22 cellular contexts compared by ENCODE assay signal in genomic region chr14:93462479-93462878, GRCh38.
"Had no signal": no experiment of that assay in that cellular context is flagged by ENCODE, and none has a peak within 500 bp of the region (broad histone marks: within the 10 kb centered on the region; RNA-seq: fewer than 3 reads in every experiment).

No MANE protein-coding gene starts in this region.

- H3K36me3 ChIP-seq: esophagus muscularis mucosa, gastrocnemius medialis, neural progenitor cell, pancreas, stomach had no signal

- H3K4me1 Mint-ChIP-seq: natural killer cell, neural progenitor cell had no signal

- H3K4me1 ChIP-seq: esophagus muscularis mucosa, gastrocnemius medialis, neural progenitor cell, pancreas, stomach had no signal

- H2AFZ ChIP-seq: neural progenitor cell had no signal

- H3K4me3 Mint-ChIP-seq: dendritic cell treated with granulocyte-macrophage colony-stimulating factor and Interleukin-4, amounts not matched to agents 40 ng/mL and 50 ng/mL, for 4 days; effector memory CD8-positive, alpha-beta T cell; natural killer cell; neural progenitor cell had no signal

- H3K4me2 ChIP-seq: neural progenitor cell had no signal

- H3K27me3 ChIP-seq: esophagus muscularis mucosa, gastrocnemius medialis, neural progenitor cell, pancreas, stomach had no signal

- H3K4me3 ChIP-seq: esophagus muscularis mucosa, gastrocnemius medialis, mucosa of descending colon, neural progenitor cell, pancreas, stomach had no signal

- ATAC-seq: effector memory CD8-positive, alpha-beta T cell; gastrocnemius medialis; left lobe of liver; mucosa of descending colon; natural killer cell; pancreas; right cardiac atrium had no signal

- H3K27ac Mint-ChIP-seq: dendritic cell treated with granulocyte-macrophage colony-stimulating factor and Interleukin-4, amounts not matched to agents 40 ng/mL and 50 ng/mL, for 4 days; effector memory CD8-positive, alpha-beta T cell; natural killer cell; neural progenitor cell; progenitor cell of endocrine pancreas had no signal

- H3K9me3 Mint-ChIP-seq: dendritic cell treated with granulocyte-macrophage colony-stimulating factor and Interleukin-4, amounts not matched to agents 40 ng/mL and 50 ng/mL, for 4 days; effector memory CD8-positive, alpha-beta T cell; natural killer cell; neural progenitor cell had no signal

- H3K36me3 Mint-ChIP-seq: natural killer cell, neural progenitor cell had no signal

- H3K27ac ChIP-seq: epithelial cell of prostate, esophagus muscularis mucosa, gastrocnemius medialis, neural progenitor cell, pancreas, stomach had no signal

- DNase-seq: effector memory CD8-positive, alpha-beta T cell; gastrocnemius medialis; glutamatergic neuron; islet precursor cell; mammary epithelial cell; mucosa of descending colon; natural killer cell; occipital lobe; pancreas; right cardiac atrium; small intestine; stimulated activated CD4-positive, alpha-beta T cell treated with anti-CD3 and anti-CD28 coated beads, Interleukin-12 subunit alpha, Interleukin-12 subunit beta, amount 100 ng/mL, for 4 hours; stimulated activated naive CD4-positive, alpha-beta T cell; stomach; substantia nigra; trophoblast cell had no signal
